In the genomic region with DNA sequence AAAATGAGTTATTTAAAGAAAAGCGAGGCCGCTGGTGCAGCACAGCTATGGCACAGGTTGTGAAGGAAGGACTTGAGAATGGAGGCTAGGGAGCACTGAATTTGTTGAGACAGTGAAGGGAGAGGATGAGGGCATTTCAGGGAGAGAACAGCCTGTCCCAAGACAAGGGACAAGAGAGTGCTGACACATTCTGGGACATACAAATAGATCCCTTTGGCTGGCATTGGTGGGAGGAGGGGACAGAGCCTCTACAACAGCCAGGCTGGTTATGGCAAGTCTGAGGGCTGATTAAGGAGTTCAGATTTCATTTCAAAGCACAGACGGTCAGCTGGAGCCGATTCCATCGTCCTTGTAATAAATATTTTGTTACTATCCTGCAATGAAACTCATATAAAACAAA, we compare ENCODE assay signal across 13 cellular contexts. TPM values are rescaled to one million over a fixed set of nuclear protein-coding genes. Genes with fewer than 3 reads are reported as not detected.
DNase-seq lines count a peak whose midpoint lies in the region; ATAC-seq and TF ChIP-seq lines count a peak whose summit lies in the region.
"Had no signal": no experiment of that assay in that cellular context is flagged by ENCODE, and none has a peak within 500 bp of the region (broad histone marks: within the 10 kb centered on the region; RNA-seq: fewer than 3 reads in every experiment).

No MANE protein-coding gene starts in this region.

- H3K36me3 ChIP-seq in DOHH2 (ENCODE audit: control insufficient read depth, low read length): peaks cover 32% of the 10 kb centered on the region
- H3K36me3 ChIP-seq: breast epithelium, lower lobe of right lung had no signal

- H3K9me3 Mint-ChIP-seq in progenitor cell of endocrine pancreas (ENCODE audit: low read depth): no peaks in the 10 kb centered on the region
- H3K9me3 Mint-ChIP-seq: activated T-cell treated with anti-CD3 and anti-CD28 coated beads, Interleukin-2, amount 50 U/mL, for 4 hours had no signal

- H3K4me1 Mint-ChIP-seq in progenitor cell of endocrine pancreas (ENCODE audit: low read depth): peaks cover 13% of the 10 kb centered on the region

- peak overlapping the region; percentile 94 for H3K27ac ChIP-seq in DOHH2 (ENCODE audit: low read depth, low read length)

- H3K9me3 ChIP-seq in DOHH2 (ENCODE audit: control insufficient read depth, insufficient read depth, low read length): no peaks in the 10 kb centered on the region
- H3K9me3 ChIP-seq: breast epithelium, lower lobe of right lung had no signal

- H3K27me3 Mint-ChIP-seq in progenitor cell of endocrine pancreas: peaks cover 6% of the 10 kb centered on the region

- peaks cover 29% of the 10 kb centered on the region for H3K4me1 ChIP-seq in DOHH2 (ENCODE audit: control insufficient read depth, low read length)
- H3K4me1 ChIP-seq: breast epithelium had no signal

- TF ChIP-seq CTCF in DOHH2 (IDR thresholded peaks at IDR 0.05; ENCODE audit: low read depth, low read length, poor library complexity, severe bottlenecking): no peak
- TF ChIP-seq CTCF in progenitor cell of endocrine pancreas (IDR thresholded peaks at IDR 0.05; ENCODE audit: unreplicated experiment): no peak

- no peak overlapping the region for H3K4me3 ChIP-seq in DOHH2 (ENCODE audit: low read length)

- H3K27ac Mint-ChIP-seq in progenitor cell of endocrine pancreas: peak overlapping the region; percentile 19

- no peaks in the 10 kb centered on the region for H3K9me2 ChIP-seq in DOHH2 (replicated peaks; ENCODE audit: control insufficient read depth, low read length)

- H3K27me3 ChIP-seq in DOHH2 (ENCODE audit: control insufficient read depth, low read length): peaks cover 5% of the 10 kb centered on the region; the same call in 1 of the 2 replicates
- H3K27me3 ChIP-seq: breast epithelium had no signal

- DNase-seq in NCI-H2196 (lab: John Stamatoyannopoulos, UW; ENCODE audit: unreplicated experiment) (peak; percentile 17), globus pallidus (ENCODE audit: low spot score) (peak; percentile 39), progenitor cell of endocrine pancreas (ENCODE audit: low spot score, unreplicated experiment) (no peak), NCI-H187 treated with DMSO at 0.1 percent for 48 hours (lab: John Stamatoyannopoulos, UW) (no peak)
- DNase-seq: activated T-cell treated with anti-CD3 and anti-CD28 coated beads, Interleukin-2, amount 50 U/mL, for 4 hours; KBM-7; lower lobe of right lung; NCI-H2227 treated with DMSO at 0.1 percent for 48 hours; SHP77 had no signal

- H3K4me3 Mint-ChIP-seq in progenitor cell of endocrine pancreas (ENCODE audit: low read depth): no peak overlapping the region

- peaks cover 5% of the 10 kb centered on the region for H3K36me3 Mint-ChIP-seq in progenitor cell of endocrine pancreas (ENCODE audit: insufficient read depth)

- H4K20me1 ChIP-seq in DOHH2 (ENCODE audit: control insufficient read depth, insufficient read depth, low read depth, low read length): no peaks in the 10 kb centered on the region

- peak overlapping the region; percentile 75 for H3K4me2 ChIP-seq in DOHH2 (ENCODE audit: low read length)

- ATAC-seq in HG03097 (IDR thresholded peaks at IDR 0.05; ENCODE audit: low FRiP score, unreplicated experiment) (no peak), HG03432 (IDR thresholded peaks at IDR 0.05; ENCODE audit: unreplicated experiment) (no peak)
- ATAC-seq: activated T-cell treated with anti-CD3 and anti-CD28 coated beads, Interleukin-2, amount 50 U/mL, for 4 hours; lower lobe of right lung had no signal

- H3K79me2 ChIP-seq in DOHH2 (ENCODE audit: control insufficient read depth, low read length): peaks cover 26% of the 10 kb centered on the region

- H3F3A ChIP-seq in DOHH2 (ENCODE audit: control insufficient read depth, insufficient read depth): peaks cover 17% of the 10 kb centered on the region

RNA-seq across cellular contexts. Expression of gene SLC29A2, which starts 1.7 kb away (rescaled TPM):
- total RNA-seq in progenitor cell of endocrine pancreas: 35.6 and 38.2 TPM in 2 replicates

RNA-seq across cellular contexts. Expression of gene B4GAT1, which starts 25.8 kb away (rescaled TPM):
- 25.9 and 28.7 TPM in 2 replicates for total RNA-seq in progenitor cell of endocrine pancreas

RNA-seq across cellular contexts. Expression of gene BRMS1, which starts 28.4 kb away (rescaled TPM):
- 38.1 and 38.3 TPM in 2 replicates for total RNA-seq in progenitor cell of endocrine pancreas

RNA-seq across cellular contexts. Expression of gene RIN1, which starts 37.0 kb away (rescaled TPM):
- total RNA-seq in progenitor cell of endocrine pancreas: 1.5 and 2.3 TPM in 2 replicates

RNA-seq across cellular contexts. Expression of gene NPAS4, which starts 47.6 kb away (rescaled TPM):
- total RNA-seq in progenitor cell of endocrine pancreas: not detected in 2 replicates
- total RNA-seq: activated T-cell treated with anti-CD3 and anti-CD28 coated beads, Interleukin-2, amount 50 U/mL, for 4 hours; breast epithelium; lower lobe of right lung had no signal

Comparison
In these comparisons a context has a peak if more than half of its experiments do, and no peak if none do; other contexts are left out.
1. DNase-seq: peak in NCI-H2196 (single experiment) and globus pallidus (single experiment); none in progenitor cell of endocrine pancreas (single experiment) and NCI-H187 treated with DMSO at 0.1 percent for 48 hours (single experiment).